ENCODE assay signal across 8 cellular contexts in the genomic region with DNA sequence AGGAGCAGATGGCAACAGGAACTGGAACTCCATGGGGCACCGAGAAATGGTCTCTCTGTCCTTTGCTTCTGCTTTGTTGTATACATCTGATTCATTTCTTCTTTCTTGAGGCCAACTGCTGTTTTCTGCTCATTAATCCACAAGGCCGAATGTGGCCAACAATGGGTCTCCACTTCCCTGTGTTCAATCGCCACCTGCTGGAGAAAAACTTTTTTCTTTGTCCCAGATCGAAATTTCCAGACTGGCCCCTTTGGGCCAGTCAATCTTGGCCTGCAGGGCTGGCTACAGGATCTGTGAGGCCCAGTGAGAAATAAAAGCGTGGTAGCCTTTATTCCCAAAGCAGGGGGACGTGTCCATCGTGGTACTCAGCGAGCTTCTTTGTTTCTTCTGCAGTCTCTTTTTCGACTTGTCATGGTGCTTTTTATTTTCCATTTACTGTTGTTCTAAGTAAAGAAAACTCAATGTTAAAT. TPM values are rescaled to one million over a fixed set of nuclear protein-coding genes. Genes with fewer than 3 reads are reported as not detected.
DNase-seq lines count a peak whose midpoint lies in the region; ATAC-seq, FAIRE-seq and TF ChIP-seq lines count a peak whose summit lies in the region.

No MANE protein-coding gene starts in this region.

- FAIRE-seq in keratinocyte (lab: Jason Lieb, UNC): peak; percentile 29

- dilution Hi-C loops in keratinocyte (cut with MboI; ENCODE audit: extremely low pct_ligation_motif_present, low sequenced_read_pairs): loop anchor here (25.0 kb wide), 1 partner anchor 392 kb away; no protein-coding TSS in a partner anchor

- no peaks in the 10 kb centered on the region for H3K9me1 ChIP-seq in keratinocyte (ENCODE audit: control insufficient read depth, extremely low read depth, insufficient read depth, low read length)

- no peaks in the 10 kb centered on the region for H3K79me2 ChIP-seq in keratinocyte (ENCODE audit: control insufficient read depth, insufficient read depth, low read length)

- H3K27ac Mint-ChIP-seq in stimulated activated naive CD8-positive, alpha-beta T cell treated with anti-CD3 and anti-CD28 coated beads, Interleukin-15, amount 100 ng/mL, for 72 hours: no peak overlapping the region

- H3K27me3 ChIP-seq in keratinocyte (ENCODE audit: control insufficient read depth, extremely low read depth, insufficient read depth, low read length): no peaks in the 10 kb centered on the region

- no peak overlapping the region for H3K9ac ChIP-seq in keratinocyte (ENCODE audit: control insufficient read depth, extremely low read depth, insufficient read depth, low read length)

- no peak overlapping the region for H3K4me3 Mint-ChIP-seq in stimulated activated naive CD8-positive, alpha-beta T cell treated with anti-CD3 and anti-CD28 coated beads, Interleukin-15, amount 100 ng/mL, for 72 hours

- H3K4me3 ChIP-seq in keratinocyte (ENCODE audit: control insufficient read depth in 2 of 3, extremely low read depth in 1 of 3, insufficient read depth in 2 of 3, low read depth in 1 of 3, low read length in 3 of 3): no peak overlapping the region

- TF ChIP-seq CTCF in GM10266 (IDR thresholded peaks at IDR 0.05; ENCODE audit: control insufficient read depth, insufficient read depth, low read depth, missing control alignments): peak; percentile 50
- TF ChIP-seq CTCF in keratinocyte (optimal IDR thresholded peaks at IDR 0.05 in 1 of 3, IDR thresholded peaks at IDR 0.05 in 1 of 3, conservative IDR thresholded peaks at IDR 0.05 in 1 of 3; ENCODE audit: extremely low read depth in 1 of 3, insufficient read depth in 2 of 3, low read length in 3 of 3): peak; percentile 48 to 63 (median 60)

- H3K9me3 Mint-ChIP-seq in stimulated activated naive CD8-positive, alpha-beta T cell treated with anti-CD3 and anti-CD28 coated beads, Interleukin-15, amount 100 ng/mL, for 72 hours: no peaks in the 10 kb centered on the region

- no peak overlapping the region for H3K4me2 ChIP-seq in keratinocyte (ENCODE audit: control insufficient read depth, extremely low read depth, insufficient read depth, low read depth, low read length)

- H4K20me1 ChIP-seq in keratinocyte (ENCODE audit: control insufficient read depth, extremely low read depth, insufficient read depth, low read length): no peaks in the 10 kb centered on the region

- H3K4me1 ChIP-seq in keratinocyte (ENCODE audit: control insufficient read depth, extremely low read depth, insufficient read depth, low read length): peaks cover 6% of the 10 kb centered on the region

- no peaks in the 10 kb centered on the region for H3K36me3 ChIP-seq in keratinocyte (ENCODE audit: control insufficient read depth in 2 of 2, extremely low read depth in 1 of 2, insufficient read depth in 2 of 2, low read length in 2 of 2)

- H3K27me3 Mint-ChIP-seq in stimulated activated naive CD8-positive, alpha-beta T cell treated with anti-CD3 and anti-CD28 coated beads, Interleukin-15, amount 100 ng/mL, for 72 hours: no peaks in the 10 kb centered on the region

- no peak overlapping the region for H2AFZ ChIP-seq in keratinocyte (ENCODE audit: control insufficient read depth, low read length)

- ATAC-seq in stimulated activated naive CD8-positive, alpha-beta T cell treated with anti-CD3 and anti-CD28 coated beads, Interleukin-15, amount 100 ng/mL, for 72 hours: peak; percentile 50
- no peak for ATAC-seq in GM18907 (IDR thresholded peaks at IDR 0.05; ENCODE audit: unreplicated experiment)

- H3K9me3 ChIP-seq in keratinocyte (ENCODE audit: control insufficient read depth, low read depth, low read length): no peaks in the 10 kb centered on the region

- H3K4me1 Mint-ChIP-seq in stimulated activated naive CD8-positive, alpha-beta T cell treated with anti-CD3 and anti-CD28 coated beads, Interleukin-15, amount 100 ng/mL, for 72 hours: no peaks in the 10 kb centered on the region

- DNase-seq in AG20443 (ENCODE audit: low spot score): peak; percentile 81
- peak; percentile 72 for DNase-seq in GM10266 (ENCODE audit: extremely low spot score)
- peak; percentile 14 for DNase-seq in NCI-H2227 treated with DMSO at 0.1 percent for 48 hours (lab: John Stamatoyannopoulos, UW)
- DNase-seq in amniotic stem cell (lab: John Stamatoyannopoulos, UW): peak; percentile 33
- peak; percentile 9 for DNase-seq in keratinocyte (ENCODE audit: low read depth, low spot score)
- peak; percentile 24 to 31 for DNase-seq in stimulated activated naive CD8-positive, alpha-beta T cell treated with anti-CD3 and anti-CD28 coated beads, Interleukin-15, amount 100 ng/mL, for 72 hours
- no peak for DNase-seq in NCI-H2107 (lab: John Stamatoyannopoulos, UW)

- H3K27ac ChIP-seq in keratinocyte (ENCODE audit: control insufficient read depth, insufficient read depth, low read length): no peak overlapping the region

RNA-seq across cellular contexts. Expression of a gene that starts 58.8 kb away (rescaled TPM):
- polyA plus RNA-seq in keratinocyte: 66.0 to 73.3 TPM (median 70.5 TPM) in 3 replicates
- 12.2 TPM for polyA plus RNA-seq in keratinocyte (2011; ENCODE audit: low read depth)
- 46.7 and 47.7 TPM in 2 replicates for polyA plus RNA-seq in keratinocyte (2011; cell fraction: cytosol; rRNA removed)
- polyA plus RNA-seq in keratinocyte (2011; cell fraction: nucleus; rRNA removed): 108 TPM in 2 replicates
- polyA plus RNA-seq in keratinocyte (2012; ENCODE audit: low replicate concordance): 12.4 and 37.3 TPM in 2 replicates
- polyA minus RNA-seq in keratinocyte: 66.0 to 84.1 TPM (median 83.5 TPM) in 3 replicates
- 52.9 TPM for polyA minus RNA-seq in keratinocyte (2011; cell fraction: cytosol; rRNA and poly(A)+ RNA removed)
- 45.1 and 57.9 TPM in 2 replicates for polyA minus RNA-seq in keratinocyte (2011; cell fraction: nucleus; rRNA and poly(A)+ RNA removed)
